In genomic region chr9:116767219-116767618, GRCh38 we compare ENCODE assay signal across 19 cellular contexts.
DNase-seq lines count a peak whose midpoint lies in the region; ATAC-seq lines count a peak whose summit lies in the region.
"Had no signal": no experiment of that assay in that cellular context is flagged by ENCODE, and none has a peak within 500 bp of the region (broad histone marks: within the 10 kb centered on the region; RNA-seq: fewer than 3 reads in every experiment).

No MANE protein-coding gene starts in this region.

- H3K4me3 Mint-ChIP-seq in natural killer cell treated with Interleukin-12 subunit alpha and Interleukin-12 subunit beta and Interleukin-15 and Interleukin-18, amount 100 ng/mL, for 72 hours: no peak overlapping the region
- H3K4me3 Mint-ChIP-seq: activated CD8-positive, alpha-beta memory T cell treated with anti-CD3 and anti-CD28 coated beads, Interleukin-2, amount 10 ng/mL, durations not matched to agents 7 days and 5 days; activated naive CD8-positive, alpha-beta T cell treated with anti-CD3 and anti-CD28 coated beads for 36 hours; activated T-helper 17 cell treated with anti-CD3 and anti-CD28 coated beads, Interleukin-2, amount 50 U/mL, for 72 hours; brain; CD4-positive, CD25-positive, alpha-beta regulatory T cell had no signal

- no peaks in the 10 kb centered on the region for H3K9me3 Mint-ChIP-seq in natural killer cell treated with Interleukin-12 subunit alpha and Interleukin-12 subunit beta and Interleukin-15 and Interleukin-18, amount 100 ng/mL, for 72 hours
- H3K9me3 Mint-ChIP-seq: activated naive CD8-positive, alpha-beta T cell treated with anti-CD3 and anti-CD28 coated beads for 36 hours; activated T-helper 17 cell treated with anti-CD3 and anti-CD28 coated beads, Interleukin-2, amount 50 U/mL, for 72 hours had no signal

- DNase-seq in COR-L47 (lab: John Stamatoyannopoulos, UW) (peak; percentile 72), NCI-H1417 (lab: John Stamatoyannopoulos, UW) (peak; percentile 48 to 81 (median 68)), NCI-H2196 (lab: John Stamatoyannopoulos, UW; ENCODE audit: unreplicated experiment) (peak; percentile 15), ecto neural progenitor cell (ENCODE audit: low spot score) (peak; percentile 61), NK-92 (lab: John Stamatoyannopoulos, UW; ENCODE audit: unreplicated experiment) (no peak), HuH-7 (ENCODE audit: low spot score) (no peak)
- no peak for DNase-seq in natural killer cell treated with Interleukin-12 subunit alpha and Interleukin-12 subunit beta and Interleukin-15 and Interleukin-18, amount 100 ng/mL, for 72 hours (ENCODE audit: low spot score)
- DNase-seq: activated CD4-positive, alpha-beta T cell treated with anti-CD3 and anti-CD28 coated beads for 4 hours; activated CD8-positive, alpha-beta memory T cell treated with anti-CD3 and anti-CD28 coated beads, Interleukin-2, amount 10 ng/mL, durations not matched to agents 7 days and 5 days; activated naive CD8-positive, alpha-beta T cell treated with anti-CD3 and anti-CD28 coated beads for 36 hours; CD4-positive, CD25-positive, alpha-beta regulatory T cell; GOT3; heart right ventricle; NCI-H1048; right cardiac atrium; SW 1271 had no signal

- no peaks in the 10 kb centered on the region for H3K36me3 Mint-ChIP-seq in natural killer cell treated with Interleukin-12 subunit alpha and Interleukin-12 subunit beta and Interleukin-15 and Interleukin-18, amount 100 ng/mL, for 72 hours
- H3K36me3 Mint-ChIP-seq: activated CD8-positive, alpha-beta memory T cell treated with anti-CD3 and anti-CD28 coated beads, Interleukin-2, amount 10 ng/mL, durations not matched to agents 7 days and 5 days; brain; CD4-positive, CD25-positive, alpha-beta regulatory T cell had no signal

- H3K27me3 Mint-ChIP-seq in natural killer cell treated with Interleukin-12 subunit alpha and Interleukin-12 subunit beta and Interleukin-15 and Interleukin-18, amount 100 ng/mL, for 72 hours: no peaks in the 10 kb centered on the region
- H3K27me3 Mint-ChIP-seq: activated CD8-positive, alpha-beta memory T cell treated with anti-CD3 and anti-CD28 coated beads, Interleukin-2, amount 10 ng/mL, durations not matched to agents 7 days and 5 days; activated naive CD8-positive, alpha-beta T cell treated with anti-CD3 and anti-CD28 coated beads for 36 hours; activated T-helper 17 cell treated with anti-CD3 and anti-CD28 coated beads, Interleukin-2, amount 50 U/mL, for 72 hours; CD4-positive, CD25-positive, alpha-beta regulatory T cell had no signal

- ATAC-seq in HG02938 (IDR thresholded peaks at IDR 0.05; ENCODE audit: unreplicated experiment): no peak
- no peak for ATAC-seq in natural killer cell treated with Interleukin-12 subunit alpha and Interleukin-12 subunit beta and Interleukin-15 and Interleukin-18, amount 100 ng/mL, for 72 hours
- ATAC-seq: activated CD8-positive, alpha-beta memory T cell treated with anti-CD3 and anti-CD28 coated beads, Interleukin-2, amount 10 ng/mL, durations not matched to agents 7 days and 5 days; activated T-helper 17 cell treated with anti-CD3 and anti-CD28 coated beads, Interleukin-2, amount 50 U/mL, for 72 hours; heart right ventricle; right cardiac atrium had no signal

- no peak overlapping the region for H3K27ac Mint-ChIP-seq in natural killer cell treated with Interleukin-12 subunit alpha and Interleukin-12 subunit beta and Interleukin-15 and Interleukin-18, amount 100 ng/mL, for 72 hours
- H3K27ac Mint-ChIP-seq: activated CD8-positive, alpha-beta memory T cell treated with anti-CD3 and anti-CD28 coated beads, Interleukin-2, amount 10 ng/mL, durations not matched to agents 7 days and 5 days; activated naive CD8-positive, alpha-beta T cell treated with anti-CD3 and anti-CD28 coated beads for 36 hours; activated T-helper 17 cell treated with anti-CD3 and anti-CD28 coated beads, Interleukin-2, amount 50 U/mL, for 72 hours; brain; CD4-positive, CD25-positive, alpha-beta regulatory T cell had no signal

- H3K4me1 Mint-ChIP-seq in natural killer cell treated with Interleukin-12 subunit alpha and Interleukin-12 subunit beta and Interleukin-15 and Interleukin-18, amount 100 ng/mL, for 72 hours (ENCODE audit: low read depth in 2 of 2): no peaks in the 10 kb centered on the region
- H3K4me1 Mint-ChIP-seq: activated CD8-positive, alpha-beta memory T cell treated with anti-CD3 and anti-CD28 coated beads, Interleukin-2, amount 10 ng/mL, durations not matched to agents 7 days and 5 days; activated naive CD8-positive, alpha-beta T cell treated with anti-CD3 and anti-CD28 coated beads for 36 hours; activated T-helper 17 cell treated with anti-CD3 and anti-CD28 coated beads, Interleukin-2, amount 50 U/mL, for 72 hours; brain; CD4-positive, CD25-positive, alpha-beta regulatory T cell had no signal

Comparison
In these comparisons a context has a peak if more than half of its experiments do, and no peak if none do; other contexts are left out.
1. DNase-seq: peak in COR-L47 (single experiment), NCI-H1417 (3 of 3), NCI-H2196 (single experiment) and ecto neural progenitor cell (single experiment); none in natural killer cell treated with Interleukin-12 subunit alpha and Interleukin-12 subunit beta and Interleukin-15 and Interleukin-18, amount 100 ng/mL, for 72 hours (single experiment), NK-92 (single experiment) and HuH-7 (single experiment).